Comparison of ENCODE assay signal across 1 cellular context in the genomic region with DNA sequence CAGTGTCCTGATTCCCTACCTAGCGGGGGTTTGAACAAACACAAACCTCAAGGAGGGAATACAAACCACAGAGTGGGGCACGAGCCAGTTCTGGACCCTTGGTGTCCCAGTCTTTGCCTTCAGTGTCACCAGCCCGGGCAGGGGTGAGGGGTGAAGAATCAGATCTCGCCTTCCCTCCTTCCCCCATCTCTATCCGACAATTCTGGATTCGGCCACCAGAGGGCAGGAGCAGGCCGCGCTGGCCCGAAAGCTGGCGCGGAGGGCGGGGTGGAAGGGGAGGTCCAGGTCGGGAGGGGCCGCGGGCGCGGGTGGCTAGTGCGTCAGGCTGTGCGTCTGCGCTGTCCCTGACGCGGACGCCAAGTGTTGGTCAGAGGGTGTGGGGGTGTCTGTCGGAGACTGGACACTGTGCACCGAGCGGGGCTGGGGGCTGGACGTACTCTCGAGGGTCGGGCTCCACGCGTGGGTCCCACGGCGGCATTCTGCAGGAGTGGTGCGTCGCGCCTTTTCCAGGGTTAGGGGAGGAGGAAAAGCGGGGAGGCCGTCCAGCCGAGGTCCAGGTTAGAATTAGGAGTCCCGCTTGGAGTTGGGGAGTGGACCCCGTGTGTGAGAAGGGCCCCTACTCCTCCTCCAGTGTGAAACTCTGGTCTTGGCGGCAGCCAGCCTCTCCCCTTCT.
A peak's percentile ranks its signal among the peaks of the same experiment; 100 is the strongest.
TF ChIP-seq lines count a peak whose summit lies in the region.

No MANE protein-coding gene starts in this region.

TF ChIP-seq in HepG2, 621 proteins besides CTCF, POLR2A, EP300 and RAD21 (continued from another document and continues in another):
- TF ChIP-seq, protein P1, sequence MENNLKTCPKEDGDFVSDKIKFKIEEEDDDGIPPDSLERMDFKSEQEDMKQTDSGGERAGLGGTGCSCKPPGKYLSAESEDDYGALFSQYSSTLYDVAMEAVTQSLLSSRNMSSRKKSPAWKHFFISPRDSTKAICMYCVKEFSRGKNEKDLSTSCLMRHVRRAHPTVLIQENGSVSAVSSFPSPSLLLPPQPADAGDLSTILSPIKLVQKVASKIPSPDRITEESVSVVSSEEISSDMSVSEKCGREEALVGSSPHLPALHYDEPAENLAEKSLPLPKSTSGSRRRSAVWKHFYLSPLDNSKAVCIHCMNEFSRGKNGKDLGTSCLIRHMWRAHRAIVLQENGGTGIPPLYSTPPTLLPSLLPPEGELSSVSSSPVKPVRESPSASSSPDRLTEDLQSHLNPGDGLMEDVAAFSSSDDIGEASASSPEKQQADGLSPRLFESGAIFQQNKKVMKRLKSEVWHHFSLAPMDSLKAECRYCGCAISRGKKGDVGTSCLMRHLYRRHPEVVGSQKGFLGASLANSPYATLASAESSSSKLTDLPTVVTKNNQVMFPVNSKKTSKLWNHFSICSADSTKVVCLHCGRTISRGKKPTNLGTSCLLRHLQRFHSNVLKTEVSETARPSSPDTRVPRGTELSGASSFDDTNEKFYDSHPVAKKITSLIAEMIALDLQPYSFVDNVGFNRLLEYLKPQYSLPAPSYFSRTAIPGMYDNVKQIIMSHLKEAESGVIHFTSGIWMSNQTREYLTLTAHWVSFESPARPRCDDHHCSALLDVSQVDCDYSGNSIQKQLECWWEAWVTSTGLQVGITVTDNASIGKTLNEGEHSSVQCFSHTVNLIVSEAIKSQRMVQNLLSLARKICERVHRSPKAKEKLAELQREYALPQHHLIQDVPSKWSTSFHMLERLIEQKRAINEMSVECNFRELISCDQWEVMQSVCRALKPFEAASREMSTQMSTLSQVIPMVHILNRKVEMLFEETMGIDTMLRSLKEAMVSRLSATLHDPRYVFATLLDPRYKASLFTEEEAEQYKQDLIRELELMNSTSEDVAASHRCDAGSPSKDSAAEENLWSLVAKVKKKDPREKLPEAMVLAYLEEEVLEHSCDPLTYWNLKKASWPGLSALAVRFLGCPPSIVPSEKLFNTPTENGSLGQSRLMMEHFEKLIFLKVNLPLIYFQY (CRISPR knock-in tag; IDR thresholded peaks at IDR 0.05; ENCODE audit: borderline replicate concordance), result peak; percentile 72; the same call in 1 of the 2 replicates
- TF ChIP-seq, protein P2, sequence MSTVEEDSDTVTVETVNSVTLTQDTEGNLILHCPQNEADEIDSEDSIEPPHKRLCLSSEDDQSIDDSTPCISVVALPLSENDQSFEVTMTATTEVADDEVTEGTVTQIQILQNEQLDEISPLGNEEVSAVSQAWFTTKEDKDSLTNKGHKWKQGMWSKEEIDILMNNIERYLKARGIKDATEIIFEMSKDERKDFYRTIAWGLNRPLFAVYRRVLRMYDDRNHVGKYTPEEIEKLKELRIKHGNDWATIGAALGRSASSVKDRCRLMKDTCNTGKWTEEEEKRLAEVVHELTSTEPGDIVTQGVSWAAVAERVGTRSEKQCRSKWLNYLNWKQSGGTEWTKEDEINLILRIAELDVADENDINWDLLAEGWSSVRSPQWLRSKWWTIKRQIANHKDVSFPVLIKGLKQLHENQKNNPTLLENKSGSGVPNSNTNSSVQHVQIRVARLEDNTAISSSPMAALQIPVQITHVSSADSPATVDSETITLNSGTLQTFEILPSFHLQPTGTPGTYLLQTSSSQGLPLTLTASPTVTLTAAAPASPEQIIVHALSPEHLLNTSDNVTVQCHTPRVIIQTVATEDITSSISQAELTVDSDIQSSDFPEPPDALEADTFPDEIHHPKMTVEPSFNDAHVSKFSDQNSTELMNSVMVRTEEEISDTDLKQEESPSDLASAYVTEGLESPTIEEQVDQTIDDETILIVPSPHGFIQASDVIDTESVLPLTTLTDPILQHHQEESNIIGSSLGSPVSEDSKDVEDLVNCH (CRISPR knock-in tag; IDR thresholded peaks at IDR 0.05), result no peak
- TF ChIP-seq SETDB1 (CRISPR knock-in tag; IDR thresholded peaks at IDR 0.05; ENCODE audit: borderline replicate concordance) (no peak), SIX1 (CRISPR knock-in tag; IDR thresholded peaks at IDR 0.05; ENCODE audit: borderline replicate concordance) (no peak), EED (CRISPR knock-in tag; IDR thresholded peaks at IDR 0.05) (no peak), NBN (conservative IDR thresholded peaks at IDR 0.05) (no peak), ZNF329 (CRISPR knock-in tag; IDR thresholded peaks at IDR 0.05; ENCODE audit: low read depth) (no peak), SCMH1 (CRISPR knock-in tag; IDR thresholded peaks at IDR 0.05; ENCODE audit: borderline replicate concordance) (no peak), RFXANK (CRISPR knock-in tag; IDR thresholded peaks at IDR 0.05) (no peak), ZNF34 (CRISPR knock-in tag; IDR thresholded peaks at IDR 0.05; ENCODE audit: borderline replicate concordance) (no peak), SUZ12 (IDR thresholded peaks at IDR 0.05; ENCODE audit: low read depth, low read length) (peak; percentile 29; the same call in 1 of the 2 replicates), HDAC2 (CRISPR knock-in tag; IDR thresholded peaks at IDR 0.05) (no peak), MTA3 (CRISPR knock-in tag; IDR thresholded peaks at IDR 0.05) (no peak), ZNF841 (CRISPR knock-in tag; IDR thresholded peaks at IDR 0.05; ENCODE audit: borderline replicate concordance) (no peak), MIER2 (CRISPR knock-in tag; IDR thresholded peaks at IDR 0.05) (peak; percentile 81), KAT7 (CRISPR knock-in tag; IDR thresholded peaks at IDR 0.05; ENCODE audit: borderline replicate concordance) (peak; percentile 59; the same call in 1 of the 2 replicates), ZNF878 (CRISPR knock-in tag; IDR thresholded peaks at IDR 0.05) (no peak), ZNF501 (CRISPR knock-in tag; IDR thresholded peaks at IDR 0.05) (peak; percentile 50; the same call in 1 of the 2 replicates), ZNF207 (IDR thresholded peaks at IDR 0.05; ENCODE audit: borderline replicate concordance) (no peak), ZNF788 (CRISPR knock-in tag; IDR thresholded peaks at IDR 0.05; ENCODE audit: borderline replicate concordance) (peak; percentile 43; the same call in 1 of the 2 replicates), SOX6 (IDR thresholded peaks at IDR 0.05) (no peak), SOX6 (CRISPR knock-in tag; IDR thresholded peaks at IDR 0.05) (peak; percentile 28; the same call in 1 of the 2 replicates)
- TF ChIP-seq, protein P3, sequence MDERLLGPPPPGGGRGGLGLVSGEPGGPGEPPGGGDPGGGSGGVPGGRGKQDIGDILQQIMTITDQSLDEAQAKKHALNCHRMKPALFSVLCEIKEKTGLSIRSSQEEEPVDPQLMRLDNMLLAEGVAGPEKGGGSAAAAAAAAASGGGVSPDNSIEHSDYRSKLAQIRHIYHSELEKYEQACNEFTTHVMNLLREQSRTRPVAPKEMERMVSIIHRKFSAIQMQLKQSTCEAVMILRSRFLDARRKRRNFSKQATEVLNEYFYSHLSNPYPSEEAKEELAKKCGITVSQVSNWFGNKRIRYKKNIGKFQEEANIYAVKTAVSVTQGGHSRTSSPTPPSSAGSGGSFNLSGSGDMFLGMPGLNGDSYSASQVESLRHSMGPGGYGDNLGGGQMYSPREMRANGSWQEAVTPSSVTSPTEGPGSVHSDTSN (CRISPR knock-in tag; IDR thresholded peaks at IDR 0.05), result no peak
- TF ChIP-seq, protein P4, sequence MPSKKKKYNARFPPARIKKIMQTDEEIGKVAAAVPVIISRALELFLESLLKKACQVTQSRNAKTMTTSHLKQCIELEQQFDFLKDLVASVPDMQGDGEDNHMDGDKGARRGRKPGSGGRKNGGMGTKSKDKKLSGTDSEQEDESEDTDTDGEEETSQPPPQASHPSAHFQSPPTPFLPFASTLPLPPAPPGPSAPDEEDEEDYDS (CRISPR knock-in tag; IDR thresholded peaks at IDR 0.05), result no peak
- TF ChIP-seq, protein P5, sequence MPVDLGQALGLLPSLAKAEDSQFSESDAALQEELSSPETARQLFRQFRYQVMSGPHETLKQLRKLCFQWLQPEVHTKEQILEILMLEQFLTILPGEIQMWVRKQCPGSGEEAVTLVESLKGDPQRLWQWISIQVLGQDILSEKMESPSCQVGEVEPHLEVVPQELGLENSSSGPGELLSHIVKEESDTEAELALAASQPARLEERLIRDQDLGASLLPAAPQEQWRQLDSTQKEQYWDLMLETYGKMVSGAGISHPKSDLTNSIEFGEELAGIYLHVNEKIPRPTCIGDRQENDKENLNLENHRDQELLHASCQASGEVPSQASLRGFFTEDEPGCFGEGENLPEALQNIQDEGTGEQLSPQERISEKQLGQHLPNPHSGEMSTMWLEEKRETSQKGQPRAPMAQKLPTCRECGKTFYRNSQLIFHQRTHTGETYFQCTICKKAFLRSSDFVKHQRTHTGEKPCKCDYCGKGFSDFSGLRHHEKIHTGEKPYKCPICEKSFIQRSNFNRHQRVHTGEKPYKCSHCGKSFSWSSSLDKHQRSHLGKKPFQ (CRISPR knock-in tag; IDR thresholded peaks at IDR 0.05; ENCODE audit: insufficient replicate concordance), result no peak
- TF ChIP-seq, protein P6, sequence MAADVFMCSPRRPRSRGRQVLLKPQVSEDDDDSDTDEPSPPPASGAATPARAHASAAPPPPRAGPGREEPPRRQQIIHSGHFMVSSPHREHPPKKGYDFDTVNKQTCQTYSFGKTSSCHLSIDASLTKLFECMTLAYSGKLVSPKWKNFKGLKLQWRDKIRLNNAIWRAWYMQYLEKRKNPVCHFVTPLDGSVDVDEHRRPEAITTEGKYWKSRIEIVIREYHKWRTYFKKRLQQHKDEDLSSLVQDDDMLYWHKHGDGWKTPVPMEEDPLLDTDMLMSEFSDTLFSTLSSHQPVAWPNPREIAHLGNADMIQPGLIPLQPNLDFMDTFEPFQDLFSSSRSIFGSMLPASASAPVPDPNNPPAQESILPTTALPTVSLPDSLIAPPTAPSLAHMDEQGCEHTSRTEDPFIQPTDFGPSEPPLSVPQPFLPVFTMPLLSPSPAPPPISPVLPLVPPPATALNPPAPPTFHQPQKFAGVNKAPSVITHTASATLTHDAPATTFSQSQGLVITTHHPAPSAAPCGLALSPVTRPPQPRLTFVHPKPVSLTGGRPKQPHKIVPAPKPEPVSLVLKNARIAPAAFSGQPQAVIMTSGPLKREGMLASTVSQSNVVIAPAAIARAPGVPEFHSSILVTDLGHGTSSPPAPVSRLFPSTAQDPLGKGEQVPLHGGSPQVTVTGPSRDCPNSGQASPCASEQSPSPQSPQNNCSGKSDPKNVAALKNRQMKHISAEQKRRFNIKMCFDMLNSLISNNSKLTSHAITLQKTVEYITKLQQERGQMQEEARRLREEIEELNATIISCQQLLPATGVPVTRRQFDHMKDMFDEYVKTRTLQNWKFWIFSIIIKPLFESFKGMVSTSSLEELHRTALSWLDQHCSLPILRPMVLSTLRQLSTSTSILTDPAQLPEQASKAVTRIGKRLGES (CRISPR knock-in tag; IDR thresholded peaks at IDR 0.05; ENCODE audit: borderline replicate concordance), result no peak
- TF ChIP-seq, protein P7, sequence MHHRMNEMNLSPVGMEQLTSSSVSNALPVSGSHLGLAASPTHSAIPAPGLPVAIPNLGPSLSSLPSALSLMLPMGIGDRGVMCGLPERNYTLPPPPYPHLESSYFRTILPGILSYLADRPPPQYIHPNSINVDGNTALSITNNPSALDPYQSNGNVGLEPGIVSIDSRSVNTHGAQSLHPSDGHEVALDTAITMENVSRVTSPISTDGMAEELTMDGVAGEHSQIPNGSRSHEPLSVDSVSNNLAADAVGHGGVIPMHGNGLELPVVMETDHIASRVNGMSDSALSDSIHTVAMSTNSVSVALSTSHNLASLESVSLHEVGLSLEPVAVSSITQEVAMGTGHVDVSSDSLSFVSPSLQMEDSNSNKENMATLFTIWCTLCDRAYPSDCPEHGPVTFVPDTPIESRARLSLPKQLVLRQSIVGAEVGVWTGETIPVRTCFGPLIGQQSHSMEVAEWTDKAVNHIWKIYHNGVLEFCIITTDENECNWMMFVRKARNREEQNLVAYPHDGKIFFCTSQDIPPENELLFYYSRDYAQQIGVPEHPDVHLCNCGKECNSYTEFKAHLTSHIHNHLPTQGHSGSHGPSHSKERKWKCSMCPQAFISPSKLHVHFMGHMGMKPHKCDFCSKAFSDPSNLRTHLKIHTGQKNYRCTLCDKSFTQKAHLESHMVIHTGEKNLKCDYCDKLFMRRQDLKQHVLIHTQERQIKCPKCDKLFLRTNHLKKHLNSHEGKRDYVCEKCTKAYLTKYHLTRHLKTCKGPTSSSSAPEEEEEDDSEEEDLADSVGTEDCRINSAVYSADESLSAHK (CRISPR knock-in tag; IDR thresholded peaks at IDR 0.05; ENCODE audit: borderline replicate concordance), result no peak
- TF ChIP-seq, protein P8, sequence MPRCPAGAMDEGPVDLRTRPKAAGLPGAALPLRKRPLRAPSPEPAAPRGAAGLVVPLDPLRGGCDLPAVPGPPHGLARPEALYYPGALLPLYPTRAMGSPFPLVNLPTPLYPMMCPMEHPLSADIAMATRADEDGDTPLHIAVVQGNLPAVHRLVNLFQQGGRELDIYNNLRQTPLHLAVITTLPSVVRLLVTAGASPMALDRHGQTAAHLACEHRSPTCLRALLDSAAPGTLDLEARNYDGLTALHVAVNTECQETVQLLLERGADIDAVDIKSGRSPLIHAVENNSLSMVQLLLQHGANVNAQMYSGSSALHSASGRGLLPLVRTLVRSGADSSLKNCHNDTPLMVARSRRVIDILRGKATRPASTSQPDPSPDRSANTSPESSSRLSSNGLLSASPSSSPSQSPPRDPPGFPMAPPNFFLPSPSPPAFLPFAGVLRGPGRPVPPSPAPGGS (CRISPR knock-in tag; IDR thresholded peaks at IDR 0.05), result no peak
- TF ChIP-seq, protein P9, sequence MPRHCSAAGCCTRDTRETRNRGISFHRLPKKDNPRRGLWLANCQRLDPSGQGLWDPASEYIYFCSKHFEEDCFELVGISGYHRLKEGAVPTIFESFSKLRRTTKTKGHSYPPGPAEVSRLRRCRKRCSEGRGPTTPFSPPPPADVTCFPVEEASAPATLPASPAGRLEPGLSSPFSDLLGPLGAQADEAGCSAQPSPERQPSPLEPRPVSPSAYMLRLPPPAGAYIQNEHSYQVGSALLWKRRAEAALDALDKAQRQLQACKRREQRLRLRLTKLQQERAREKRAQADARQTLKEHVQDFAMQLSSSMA (CRISPR knock-in tag; IDR thresholded peaks at IDR 0.05), result no peak
- TF ChIP-seq, protein P10, sequence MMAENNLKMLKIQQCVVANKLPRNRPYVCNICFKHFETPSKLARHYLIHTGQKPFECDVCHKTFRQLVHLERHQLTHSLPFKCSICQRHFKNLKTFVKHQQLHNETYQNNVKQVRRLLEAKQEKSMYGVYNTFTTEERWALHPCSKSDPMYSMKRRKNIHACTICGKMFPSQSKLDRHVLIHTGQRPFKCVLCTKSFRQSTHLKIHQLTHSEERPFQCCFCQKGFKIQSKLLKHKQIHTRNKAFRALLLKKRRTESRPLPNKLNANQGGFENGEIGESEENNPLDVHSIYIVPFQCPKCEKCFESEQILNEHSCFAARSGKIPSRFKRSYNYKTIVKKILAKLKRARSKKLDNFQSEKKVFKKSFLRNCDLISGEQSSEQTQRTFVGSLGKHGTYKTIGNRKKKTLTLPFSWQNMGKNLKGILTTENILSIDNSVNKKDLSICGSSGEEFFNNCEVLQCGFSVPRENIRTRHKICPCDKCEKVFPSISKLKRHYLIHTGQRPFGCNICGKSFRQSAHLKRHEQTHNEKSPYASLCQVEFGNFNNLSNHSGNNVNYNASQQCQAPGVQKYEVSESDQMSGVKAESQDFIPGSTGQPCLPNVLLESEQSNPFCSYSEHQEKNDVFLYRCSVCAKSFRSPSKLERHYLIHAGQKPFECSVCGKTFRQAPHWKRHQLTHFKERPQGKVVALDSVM (CRISPR knock-in tag; IDR thresholded peaks at IDR 0.05), result no peak
- TF ChIP-seq, protein P11, sequence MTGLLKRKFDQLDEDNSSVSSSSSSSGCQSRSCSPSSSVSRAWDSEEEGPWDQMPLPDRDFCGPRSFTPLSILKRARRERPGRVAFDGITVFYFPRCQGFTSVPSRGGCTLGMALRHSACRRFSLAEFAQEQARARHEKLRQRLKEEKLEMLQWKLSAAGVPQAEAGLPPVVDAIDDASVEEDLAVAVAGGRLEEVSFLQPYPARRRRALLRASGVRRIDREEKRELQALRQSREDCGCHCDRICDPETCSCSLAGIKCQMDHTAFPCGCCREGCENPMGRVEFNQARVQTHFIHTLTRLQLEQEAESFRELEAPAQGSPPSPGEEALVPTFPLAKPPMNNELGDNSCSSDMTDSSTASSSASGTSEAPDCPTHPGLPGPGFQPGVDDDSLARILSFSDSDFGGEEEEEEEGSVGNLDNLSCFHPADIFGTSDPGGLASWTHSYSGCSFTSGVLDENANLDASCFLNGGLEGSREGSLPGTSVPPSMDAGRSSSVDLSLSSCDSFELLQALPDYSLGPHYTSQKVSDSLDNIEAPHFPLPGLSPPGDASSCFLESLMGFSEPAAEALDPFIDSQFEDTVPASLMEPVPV (CRISPR knock-in tag; IDR thresholded peaks at IDR 0.05), result peak; percentile 65; the same call in 1 of the 2 replicates
